In genomic region chr12:45257185-45257585, GRCh38 we compare ENCODE assay signal across 8 cellular contexts. TPM values are rescaled to one million over a fixed set of nuclear protein-coding genes. Genes with fewer than 3 reads are reported as not detected.
A peak's percentile ranks its signal among the peaks of the same experiment; 100 is the strongest.
DNase-seq lines count a peak whose midpoint lies in the region; ATAC-seq and TF ChIP-seq lines count a peak whose summit lies in the region.

No MANE protein-coding gene starts in this region.

- ATAC-seq in GM19043 (IDR thresholded peaks at IDR 0.05; ENCODE audit: low read depth, unreplicated experiment): peak; percentile 86
- ATAC-seq in HG02981 (IDR thresholded peaks at IDR 0.05; ENCODE audit: unreplicated experiment): peak; percentile 82
- no peak for ATAC-seq in Panc1
- no peak for ATAC-seq in aorta (ENCODE audit: low FRiP score)

- intact Hi-C loops in A673 (cut with micrococcal nuclease; ENCODE audit: unreplicated experiment): no loop called here
- intact Hi-C loops in Panc1 (cut with micrococcal nuclease; ENCODE audit: unreplicated experiment): no loop called here
- intact Hi-C loops in aorta (cut with DNase I): no loop called here

- 53 to 59% methylated on average over 4 of the region's 4 CpGs for WGBS in aorta, 2 donors

- H3K27ac ChIP-seq in A673 (ENCODE audit: low read depth, low read length, poor library complexity, severe bottlenecking): peak overlapping the region; percentile 6
- H3K27ac ChIP-seq in Panc1 (ENCODE audit: low read length): peak overlapping the region; percentile 88
- peak overlapping the region in 1 of 2 donors; percentile 19 for H3K27ac ChIP-seq in aorta (ENCODE audit: low read depth in 1 of 2, low read length in 2 of 2)

- H3K4me1 ChIP-seq in A673 (ENCODE audit: insufficient read depth, low read length, poor library complexity, severe bottlenecking) (peaks cover 67% of the 10 kb centered on the region), Panc1 (ENCODE audit: control insufficient read depth, insufficient read depth, low read length) (peaks cover 64% of the 10 kb centered on the region), HAP-1 (peaks cover 18% of the 10 kb centered on the region), aorta (ENCODE audit: control insufficient read depth in 1 of 2, insufficient read depth in 2 of 2, low read length in 2 of 2) (peaks cover 11% of the 10 kb centered on the region in 2 donors)

- DNase-seq in A673 (ENCODE audit: low spot score) (no peak), Panc1 (ENCODE audit: low read depth, low spot score) (no peak), NCI-H187 treated with DMSO at 0.1 percent for 48 hours (lab: John Stamatoyannopoulos, UW) (no peak), HAP-1 (ENCODE audit: low spot score in 2 of 2) (no peak), SHP77 (lab: John Stamatoyannopoulos, UW) (no peak), aorta (no peak)

- BruUV-seq in A673 (replicated peaks; lab: Mats Ljungman, UMichigan) (no TSS peak), Panc1 (replicated peaks; lab: Mats Ljungman, UMichigan) (no TSS peak)

- H3K27me3 ChIP-seq in A673 (replicated peaks; ENCODE audit: insufficient read depth, low read depth, low read length, poor library complexity) (no peaks in the 10 kb centered on the region), Panc1 (ENCODE audit: control insufficient read depth, insufficient read depth, low read length) (no peaks in the 10 kb centered on the region), HAP-1 (ENCODE audit: low read depth) (no peaks in the 10 kb centered on the region), aorta (ENCODE audit: control insufficient read depth in 1 of 2, insufficient read depth in 2 of 2, low read length in 1 of 2) (no peaks in the 10 kb centered on the region)

- H3K9me3 ChIP-seq in A673 (ENCODE audit: low read depth, low read length, poor library complexity, severe bottlenecking) (no peaks in the 10 kb centered on the region), Panc1 (ENCODE audit: control insufficient read depth, insufficient read depth, low read depth, low read length) (no peaks in the 10 kb centered on the region), HAP-1 (no peaks in the 10 kb centered on the region), aorta (ENCODE audit: control insufficient read depth, low read length) (no peaks in the 10 kb centered on the region)

- CTCF ChIA-PET in A673 (lab: Charles Lee) (interaction anchor here (0.7 kb wide), 1 partner anchor 87 kb away, joined by 3 read pairs; no protein-coding TSS in a partner anchor), Panc1 (lab: Charles Lee) (no interaction called here)

- TF ChIP-seq CTCF in A673 (conservative IDR thresholded peaks at IDR 0.05; ENCODE audit: low read depth, low read length) (0 out of 2 replicates have a peak, but pooled peaks have one; percentile 16), Panc1 (IDR thresholded peaks at IDR 0.05) (peak; percentile 5; the same call in 1 of the 2 replicates)

- POLR2A ChIA-PET in A673 (lab: Charles Lee; ENCODE audit: low non-redundant PET) (no interaction called here), Panc1 (lab: Charles Lee) (no interaction called here)

- in situ Hi-C loops in Panc1 (cut with HindIII; ENCODE audit: low pct_unique_long_range_greater_than_20kb, low sequenced_read_pairs) (no loop called here), HAP-1 (cut with MboI; ENCODE audit: low sequenced_read_pairs) (no loop called here)

- H3K4me3 ChIP-seq in A673 (ENCODE audit: low read depth, low read length, poor library complexity, severe bottlenecking) (no peak overlapping the region), Panc1 (ENCODE audit: low read depth in 2 of 2, low read length in 2 of 2) (no peak overlapping the region), HAP-1 (no peak overlapping the region), aorta (ENCODE audit: low read length in 2 of 2) (no peak overlapping the region)

- H3K36me3 ChIP-seq in A673 (ENCODE audit: insufficient read depth, low read length, poor library complexity, severe bottlenecking): no peaks in the 10 kb centered on the region
- no peaks in the 10 kb centered on the region for H3K36me3 ChIP-seq in Panc1 (ENCODE audit: control insufficient read depth, insufficient read depth, low read length)
- no peaks in the 10 kb centered on the region for H3K36me3 ChIP-seq in HAP-1 (replicated peaks)
- H3K36me3 ChIP-seq in aorta (ENCODE audit: control insufficient read depth in 1 of 2, insufficient read depth in 2 of 2, low read length in 1 of 2): no peaks in the 10 kb centered on the region

RNA-seq across cellular contexts. Expression of gene ANO6, which starts 41.3 kb away (rescaled TPM):
- total RNA-seq in A673 (2021) (59.3 TPM in 2 replicates), Panc1 (2021; ENCODE audit: unreplicated experiment) (120 TPM), aorta (100 to 1,000 TPM in 1 of 2 donors, 10 to 100 TPM in 1; 88.3 to 129 TPM)
- polyA plus RNA-seq in Panc1 (2012; ENCODE audit: insufficient read length): 63.7 TPM
- 10 to 100 TPM; 16.0 to 41.0 TPM for polyA plus RNA-seq in aorta

Comparison
In these comparisons a context has a peak if more than half of its experiments do, and no peak if none do; other contexts are left out.
1. ATAC-seq: peak in GM19043 (single experiment) and HG02981 (single experiment); none in Panc1 (single experiment) and aorta (single experiment).